In genomic region chr7:31091926-31092325, GRCh38 we compare ENCODE assay signal across 11 cellular contexts. TPM values are rescaled to one million over a fixed set of nuclear protein-coding genes. Genes with fewer than 3 reads are reported as not detected.
"Had no signal": no experiment of that assay in that cellular context is flagged by ENCODE, and none has a peak within 500 bp of the region (broad histone marks: within the 10 kb centered on the region; RNA-seq: fewer than 3 reads in every experiment).

No MANE protein-coding gene starts in this region.

- H3K4me3 ChIP-seq: GM23248, GM23338, HAP-1 had no signal

- H3K27ac ChIP-seq: GM23248 had no signal

- ATAC-seq: GM23338, HCT116 had no signal

- H3K4me2 ChIP-seq: GM23338 had no signal

- H3K4me3 Mint-ChIP-seq: GM23338, H9, HFFc6 had no signal

- H3K36me3 ChIP-seq: HAP-1 had no signal

- FAIRE-seq: H1, H54 had no signal

- H3K9me3 Mint-ChIP-seq: GM23338, H9, HFFc6 had no signal

- H3K9me3 ChIP-seq: HAP-1 had no signal

- H2AFZ ChIP-seq: GM23248, GM23338 had no signal

- H3K27ac Mint-ChIP-seq: GM23338, H9, HFFc6 had no signal

- H3K4me1 ChIP-seq: HAP-1 had no signal

- H3K9ac ChIP-seq: GM23248 had no signal

- DNase-seq: GM23248, GOT3, H7, H9, HCEC 1CT, HFFc6 had no signal

RNA-seq across cellular contexts. Expression of gene ADCYAP1R1, which starts 39.8 kb away (rescaled TPM):
- total RNA-seq: GM23248 had no signal
